8 cellular contexts compared by ENCODE assay signal in genomic region chr1:95366498-95366897, GRCh38.
"Had no signal": no experiment of that assay in that cellular context is flagged by ENCODE, and none has a peak within 500 bp of the region (broad histone marks: within the 10 kb centered on the region; RNA-seq: fewer than 3 reads in every experiment).

No MANE protein-coding gene starts in this region.

- H3K4me1 ChIP-seq: HAP-1 had no signal

- H3K36me3 ChIP-seq: HAP-1 had no signal

- H3K9me3 ChIP-seq: HAP-1 had no signal

- H3K27ac ChIP-seq: HL-60 had no signal

- H3K4me3 ChIP-seq: HAP-1 had no signal

- DNase-seq: GOT3, H7, HFFc6, KBM-7 had no signal

- ATAC-seq: HCT116, HepG2 had no signal
